Comparison of ENCODE assay signal across 14 cellular contexts in the genomic region with DNA sequence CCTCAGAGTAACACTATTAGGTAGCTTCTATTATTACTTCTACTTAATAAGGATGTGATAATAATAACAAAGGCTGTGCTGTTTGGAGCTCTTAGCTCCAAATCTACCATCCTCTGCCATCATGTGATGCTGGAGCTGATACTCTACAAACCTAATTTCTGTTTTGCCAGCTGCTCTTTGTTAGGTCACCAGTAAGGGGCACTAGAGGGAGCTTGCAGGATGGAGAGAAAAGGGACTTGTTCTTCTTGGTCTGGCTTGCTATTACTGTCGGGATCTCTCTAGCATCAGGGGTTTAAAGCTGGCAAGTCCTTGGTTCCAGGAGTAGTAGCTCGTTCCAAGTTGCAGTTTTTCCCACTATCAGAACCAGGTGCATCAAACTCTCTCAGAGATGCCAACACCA.
DNase-seq lines count a peak whose midpoint lies in the region; ATAC-seq and TF ChIP-seq lines count a peak whose summit lies in the region.
"Had no signal": no experiment of that assay in that cellular context is flagged by ENCODE, and none has a peak within 500 bp of the region (broad histone marks: within the 10 kb centered on the region; RNA-seq: fewer than 3 reads in every experiment).

No MANE protein-coding gene starts in this region.

- no peaks in the 10 kb centered on the region for H3K4me1 Mint-ChIP-seq in activated T-helper 17 cell treated with anti-CD3 and anti-CD28 coated beads, Interleukin-2, amount 50 U/mL, for 72 hours

- TF ChIP-seq CTCF in fibroblast of villous mesenchyme (IDR thresholded peaks at IDR 0.05; ENCODE audit: insufficient read depth, low read depth, low read length), result peak; percentile 29

- ATAC-seq in activated T-helper 17 cell treated with anti-CD3 and anti-CD28 coated beads, Interleukin-2, amount 50 U/mL, for 72 hours (replicated peaks), result no peak

- no peaks in the 10 kb centered on the region for H3K9me3 Mint-ChIP-seq in activated T-helper 17 cell treated with anti-CD3 and anti-CD28 coated beads, Interleukin-2, amount 50 U/mL, for 72 hours

- no peak overlapping the region for H3K27ac Mint-ChIP-seq in activated T-helper 17 cell treated with anti-CD3 and anti-CD28 coated beads, Interleukin-2, amount 50 U/mL, for 72 hours

- no peak overlapping the region for H3K4me3 ChIP-seq in fibroblast of villous mesenchyme (ENCODE audit: low read depth, low read length)
- H3K4me3 ChIP-seq: SK-N-MC had no signal

- DNase-seq in NCI-H82 (lab: John Stamatoyannopoulos, UW) (peak; percentile 9), NCI-H82 treated with DMSO at 0.1 percent for 48 hours (lab: John Stamatoyannopoulos, UW; ENCODE audit: unreplicated experiment) (no peak), OCI-M1 (lab: John Stamatoyannopoulos, UW) (peak; percentile 15), fibroblast of villous mesenchyme (ENCODE audit: low read depth) (no peak), putamen (ENCODE audit: low spot score) (peak; percentile 47), LoVo (ENCODE audit: low spot score) (no peak)
- no peak for DNase-seq in activated CD4-positive, alpha-beta T cell treated with anti-CD3 and anti-CD28 coated beads, Interleukin-2, amount 50 U/mL, for 4 hours
- DNase-seq: ACHN; NCI-H1417 treated with DMSO at 0.1 percent for 48 hours; NCI-H526 treated with DMSO at 0.1 percent for 48 hours; stimulated activated CD4-positive, alpha-beta T cell treated with anti-CD3 and anti-CD28 coated beads, Interleukin-15, amount 100 ng/mL, for 24 hours had no signal

- H3K4me3 Mint-ChIP-seq in activated T-helper 17 cell treated with anti-CD3 and anti-CD28 coated beads, Interleukin-2, amount 50 U/mL, for 72 hours, result no peak overlapping the region
- H3K4me3 Mint-ChIP-seq: brain had no signal

- H3K36me3 Mint-ChIP-seq in activated T-helper 17 cell treated with anti-CD3 and anti-CD28 coated beads, Interleukin-2, amount 50 U/mL, for 72 hours (ENCODE audit: low read depth), result no peaks in the 10 kb centered on the region
- H3K36me3 Mint-ChIP-seq: brain had no signal

- H3K27me3 Mint-ChIP-seq in activated T-helper 17 cell treated with anti-CD3 and anti-CD28 coated beads, Interleukin-2, amount 50 U/mL, for 72 hours, result peaks cover 4% of the 10 kb centered on the region

Comparison
In these comparisons a context has a peak if more than half of its experiments do, and no peak if none do; other contexts are left out.
1. DNase-seq: peak in NCI-H82 (single experiment), OCI-M1 (single experiment) and putamen (single experiment); none in NCI-H82 treated with DMSO at 0.1 percent for 48 hours (single experiment), fibroblast of villous mesenchyme (single experiment), LoVo (single experiment) and activated CD4-positive, alpha-beta T cell treated with anti-CD3 and anti-CD28 coated beads, Interleukin-2, amount 50 U/mL, for 4 hours (0 of 2).